In genomic region chr9:97954550-97954989, GRCh38 we compare ENCODE assay signal across 8 cellular contexts. TPM values are rescaled to one million over a fixed set of nuclear protein-coding genes. Genes with fewer than 3 reads are reported as not detected.
DNase-seq lines count a peak whose midpoint lies in the region; ATAC-seq and TF ChIP-seq lines count a peak whose summit lies in the region.

No MANE protein-coding gene starts in this region.

- no peak overlapping the region for H3K4me3 Mint-ChIP-seq in nephron progenitor cell

- ATAC-seq in HG02571 (IDR thresholded peaks at IDR 0.05; ENCODE audit: unreplicated experiment): peak; percentile 87

- peaks cover 4% of the 10 kb centered on the region for H3K4me1 Mint-ChIP-seq in nephron progenitor cell

- no peaks in the 10 kb centered on the region for H3K36me3 Mint-ChIP-seq in nephron progenitor cell (ENCODE audit: low read depth)

- intact Hi-C loops in dorsolateral prefrontal cortex (cut with DNase I): no loop called here

- no peak overlapping the region for H3K27ac ChIP-seq in dorsolateral prefrontal cortex

- no peak overlapping the region for H3K4me3 ChIP-seq in dorsolateral prefrontal cortex

- no peak overlapping the region for H3K27ac Mint-ChIP-seq in nephron progenitor cell

- H3K9me3 Mint-ChIP-seq in nephron progenitor cell: peaks cover 19% of the 10 kb centered on the region

- TF ChIP-seq CTCF in GM10266 (IDR thresholded peaks at IDR 0.05; ENCODE audit: control insufficient read depth, insufficient read depth, low read depth, missing control alignments): peak; percentile 71
- peak in 43 of 56 donors; percentile 15 to 52 (median 33) for TF ChIP-seq CTCF in dorsolateral prefrontal cortex (IDR thresholded peaks at IDR 0.05 in 54 of 56, conservative IDR thresholded peaks at IDR 0.05 in 2 of 56; ENCODE audit: low read depth in 1 of 56, partially characterized antibody in 56 of 56)
- TF ChIP-seq CTCF in nephron progenitor cell (IDR thresholded peaks at IDR 0.05): peak; percentile 51

- peaks cover 50% of the 10 kb centered on the region for H3K27me3 Mint-ChIP-seq in nephron progenitor cell (ENCODE audit: low read depth, poor library complexity)

- DNase-seq in GM10266 (ENCODE audit: extremely low spot score) (peak; percentile 67), NCI-H2196 treated with DMSO at 0.1 percent for 48 hours (lab: John Stamatoyannopoulos, UW; ENCODE audit: unreplicated experiment) (peak; percentile 28), dorsolateral prefrontal cortex (peak in 1 of 10 donors; percentile 24), nephron progenitor cell (peak; percentile 34), globus pallidus (ENCODE audit: low spot score) (no peak), DMS114 treated with DMSO at 0.1 percent for 48 hours (lab: John Stamatoyannopoulos, UW; ENCODE audit: unreplicated experiment) (no peak)
- peak; percentile 31 for DNase-seq in activated CD4-positive, alpha-beta T cell treated with anti-CD3 and anti-CD28 coated beads for 1 hour

- H3K27me3 ChIP-seq in dorsolateral prefrontal cortex: peaks cover 0 to 6% (median 0%) of the 10 kb centered on the region in 45 donors

RNA-seq across cellular contexts. Expression of gene HEMGN, which starts 16.6 kb away (rescaled TPM):
- total RNA-seq in dorsolateral prefrontal cortex: 1 to 10 TPM in 1 of 120 experiments, under 1 TPM in 48, not detected in 71; 0.16 to 1.3 (median 0.32) TPM

RNA-seq across cellular contexts. Expression of gene ANP32B, which starts 28.6 kb away (rescaled TPM):
- total RNA-seq in dorsolateral prefrontal cortex: 100 to 1,000 TPM in 12 of 120 experiments, 10 to 100 TPM in 108; 41.2 to 135 (median 66.8) TPM

RNA-seq across cellular contexts. Expression of gene TRMO, which starts 32.3 kb away (rescaled TPM):
- total RNA-seq in dorsolateral prefrontal cortex: 10 to 100 TPM in 118 of 120 experiments, 1 to 10 TPM in 2; 8.6 to 30.0 (median 17.0) TPM

Comparison
In these comparisons a context has a peak if more than half of its experiments do, and no peak if none do; other contexts are left out.
1. DNase-seq: peak in GM10266 (single experiment), NCI-H2196 treated with DMSO at 0.1 percent for 48 hours (single experiment), activated CD4-positive, alpha-beta T cell treated with anti-CD3 and anti-CD28 coated beads for 1 hour (single experiment) and nephron progenitor cell (single experiment); none in globus pallidus (single experiment) and DMS114 treated with DMSO at 0.1 percent for 48 hours (single experiment).
2. Peak in every context shown above with its lines, with median percentiles within 50 percentile points of each other: CTCF ChIP-seq.